Comparison of ENCODE assay signal across 7 cellular contexts in genomic region chr14:91511014-91511466, GRCh38. TPM values are rescaled to one million over a fixed set of nuclear protein-coding genes. Genes with fewer than 3 reads are reported as not detected.
A peak's percentile ranks its signal among the peaks of the same experiment; 100 is the strongest.
DNase-seq lines count a peak whose midpoint lies in the region; ATAC-seq and TF ChIP-seq lines count a peak whose summit lies in the region.

No MANE protein-coding gene starts in this region.

- WGBS in adrenal gland, 4 donors, result 42 to 47% (median 45%) methylated on average over 12 of the region's 12 CpGs
- 54% methylated on average over 12 of the region's 12 CpGs for WGBS in thymus

- peak overlapping the region; percentile 79 for H3K4me3 ChIP-seq in GM06990 (replicated peaks; ENCODE audit: low read depth, low read length)
- H3K4me3 ChIP-seq in adrenal gland, result peak overlapping the region in 3 of 4 donors; percentile 66 to 85 (median 83)
- H3K4me3 ChIP-seq in kidney epithelial cell (ENCODE audit: low read depth, low read length), result peak overlapping the region; percentile 96
- peak overlapping the region; percentile 98 for H3K4me3 ChIP-seq in thymus (ENCODE audit: low read length)

- ATAC-seq in HG02763 (IDR thresholded peaks at IDR 0.05; ENCODE audit: unreplicated experiment) (no peak), HG02973 (IDR thresholded peaks at IDR 0.05; ENCODE audit: unreplicated experiment) (no peak)

- H3K27ac Mint-ChIP-seq in IgD-negative memory B cell, result peak overlapping the region; percentile 99 to 100 (median 100)

- H3K36me3 ChIP-seq in GM06990 (ENCODE audit: control insufficient read depth, insufficient read depth, low read length) (no peaks in the 10 kb centered on the region; the same call in 1 of the 2 replicates), adrenal gland (replicated peaks in 1 of 2) (no peaks in the 10 kb centered on the region), kidney epithelial cell (ENCODE audit: control insufficient read depth, insufficient read depth, low read length) (no peaks in the 10 kb centered on the region), thymus (ENCODE audit: control insufficient read depth, insufficient read depth) (peaks cover 3% of the 10 kb centered on the region)

- DNase-seq in GM06990 (ENCODE audit: extremely low read depth, insufficient read length) (no peak), adrenal gland (no peak), kidney epithelial cell (ENCODE audit: low read depth) (no peak)

- no peaks in the 10 kb centered on the region for H3K27me3 ChIP-seq in GM06990 (replicated peaks; ENCODE audit: control insufficient read depth, insufficient read depth, low read length)
- H3K27me3 ChIP-seq in adrenal gland, result no peaks in the 10 kb centered on the region
- no peaks in the 10 kb centered on the region for H3K27me3 ChIP-seq in kidney epithelial cell (ENCODE audit: control insufficient read depth, insufficient read depth, low read length)
- no peaks in the 10 kb centered on the region for H3K27me3 ChIP-seq in thymus (ENCODE audit: control insufficient read depth, insufficient read depth)

- no peak for TF ChIP-seq POLR2A in adrenal gland (IDR thresholded peaks at IDR 0.05)

- no peaks in the 10 kb centered on the region for H3K9me3 Mint-ChIP-seq in IgD-negative memory B cell

- peaks cover 7 to 21% of the 10 kb centered on the region in 2 donors for H3K4me1 ChIP-seq in adrenal gland (replicated peaks in 1 of 2)
- H3K4me1 ChIP-seq in thymus (ENCODE audit: control insufficient read depth, insufficient read depth, low read length), result peaks cover 9% of the 10 kb centered on the region

- H3K27ac ChIP-seq in adrenal gland (peak overlapping the region; percentile 94 to 100 (median 98)), thymus (ENCODE audit: low read depth) (peak overlapping the region; percentile 100)

- peaks cover 4% of the 10 kb centered on the region for H3K36me3 Mint-ChIP-seq in IgD-negative memory B cell

- intact Hi-C loops in adrenal gland (cut with DNase I), result no loop called here

- H3K9me3 ChIP-seq in adrenal gland (replicated peaks in 1 of 3), result no peaks in the 10 kb centered on the region
- no peaks in the 10 kb centered on the region for H3K9me3 ChIP-seq in thymus (ENCODE audit: control insufficient read depth)

- TF ChIP-seq CTCF in GM06990 (IDR thresholded peaks at IDR 0.05; ENCODE audit: insufficient read depth, low read length, poor library complexity, severe bottlenecking) (no peak), adrenal gland (IDR thresholded peaks at IDR 0.05) (no peak), kidney epithelial cell (IDR thresholded peaks at IDR 0.05; ENCODE audit: insufficient read depth, low read length, poor library complexity, severe bottlenecking) (no peak)

- H3K4me3 Mint-ChIP-seq in IgD-negative memory B cell, result peak overlapping the region; percentile 99 to 100 (median 100)

- peaks cover 17 to 37% (median 18%) of the 10 kb centered on the region in 3 donors for H3K4me1 Mint-ChIP-seq in IgD-negative memory B cell

- no peaks in the 10 kb centered on the region for H3K27me3 Mint-ChIP-seq in IgD-negative memory B cell

RNA-seq across cellular contexts. Expression of gene PPP4R3A, which starts 0.9 kb away (rescaled TPM):
- 127 TPM for polyA plus RNA-seq in IgD-negative memory B cell
- total RNA-seq in adrenal gland, result 10 to 100 TPM; 28.1 to 64.3 (median 52.6) TPM
- polyA plus RNA-seq in adrenal gland, result 10 to 100 TPM; 35.4 to 55.4 (median 51.1) TPM
- total RNA-seq in kidney epithelial cell, result 58.5 and 72.0 TPM in 2 replicates
- 111 TPM for polyA plus RNA-seq in thymus
